1 cellular context compared by ENCODE assay signal in the genomic region with DNA sequence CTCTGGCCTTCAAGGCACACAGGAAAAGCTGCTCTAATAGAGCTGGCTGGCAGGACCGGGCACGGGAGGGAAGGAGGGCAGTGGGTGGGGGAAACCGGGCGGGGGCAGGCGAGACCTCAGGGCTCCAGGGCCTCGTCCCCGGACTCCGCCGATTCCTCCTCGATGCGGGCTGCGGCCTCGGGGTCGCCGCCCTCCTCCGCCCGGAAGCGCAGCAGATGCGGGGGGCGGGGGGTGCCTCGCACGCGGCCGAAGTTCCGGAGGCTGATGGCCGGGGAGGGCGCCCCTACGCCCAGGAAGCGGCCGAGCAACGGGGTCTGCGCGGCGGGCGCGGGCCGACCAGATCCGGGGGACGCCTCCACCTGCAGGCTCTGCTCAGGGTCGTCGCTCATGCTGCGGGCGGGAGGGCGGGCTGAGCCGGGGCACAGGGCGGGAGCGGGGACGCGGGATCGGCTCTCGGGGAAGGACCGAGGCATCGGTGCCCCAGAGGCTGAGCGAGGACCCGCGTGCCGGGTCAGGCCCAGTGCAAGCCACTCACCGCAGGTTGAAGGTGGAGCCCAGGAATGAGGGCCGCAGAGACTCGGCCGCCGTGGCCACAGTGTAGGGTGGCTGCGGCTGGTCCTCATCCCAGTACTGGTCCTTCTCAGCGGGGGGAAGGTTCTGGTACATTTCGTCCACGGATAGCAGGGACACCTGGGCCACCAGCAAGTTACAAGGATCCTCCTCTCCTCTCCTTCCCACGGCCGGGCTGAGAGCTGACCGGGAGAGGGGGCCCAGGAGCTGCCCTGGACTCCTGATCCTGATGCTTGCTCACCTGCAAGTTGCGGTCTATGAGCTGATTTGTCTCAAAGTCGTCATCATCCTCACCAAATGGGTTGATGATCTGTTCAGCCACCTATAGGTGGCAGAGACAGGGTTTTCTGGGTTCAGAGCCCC.
TF ChIP-seq lines count a peak whose summit lies in the region.

No MANE protein-coding gene starts in this region.

TF ChIP-seq in HepG2, 621 proteins besides CTCF, POLR2A, EP300 and RAD21 (continued from another document and continues in another):
- 0 out of 2 replicates have a peak, but pooled peaks have one; percentile 82 for TF ChIP-seq ZNF253 (CRISPR knock-in tag; IDR thresholded peaks at IDR 0.05; ENCODE audit: borderline replicate concordance)
- TF ChIP-seq U2AF1 (optimal IDR thresholded peaks at IDR 0.05; ENCODE audit: low read depth, low read length), result no peak
- peak; percentile 87 for TF ChIP-seq KDM5B (CRISPR knock-in tag; IDR thresholded peaks at IDR 0.05; ENCODE audit: borderline replicate concordance)
- TF ChIP-seq SALL1 (CRISPR knock-in tag; IDR thresholded peaks at IDR 0.05), result peak; percentile 59
- TF ChIP-seq, protein P1, sequence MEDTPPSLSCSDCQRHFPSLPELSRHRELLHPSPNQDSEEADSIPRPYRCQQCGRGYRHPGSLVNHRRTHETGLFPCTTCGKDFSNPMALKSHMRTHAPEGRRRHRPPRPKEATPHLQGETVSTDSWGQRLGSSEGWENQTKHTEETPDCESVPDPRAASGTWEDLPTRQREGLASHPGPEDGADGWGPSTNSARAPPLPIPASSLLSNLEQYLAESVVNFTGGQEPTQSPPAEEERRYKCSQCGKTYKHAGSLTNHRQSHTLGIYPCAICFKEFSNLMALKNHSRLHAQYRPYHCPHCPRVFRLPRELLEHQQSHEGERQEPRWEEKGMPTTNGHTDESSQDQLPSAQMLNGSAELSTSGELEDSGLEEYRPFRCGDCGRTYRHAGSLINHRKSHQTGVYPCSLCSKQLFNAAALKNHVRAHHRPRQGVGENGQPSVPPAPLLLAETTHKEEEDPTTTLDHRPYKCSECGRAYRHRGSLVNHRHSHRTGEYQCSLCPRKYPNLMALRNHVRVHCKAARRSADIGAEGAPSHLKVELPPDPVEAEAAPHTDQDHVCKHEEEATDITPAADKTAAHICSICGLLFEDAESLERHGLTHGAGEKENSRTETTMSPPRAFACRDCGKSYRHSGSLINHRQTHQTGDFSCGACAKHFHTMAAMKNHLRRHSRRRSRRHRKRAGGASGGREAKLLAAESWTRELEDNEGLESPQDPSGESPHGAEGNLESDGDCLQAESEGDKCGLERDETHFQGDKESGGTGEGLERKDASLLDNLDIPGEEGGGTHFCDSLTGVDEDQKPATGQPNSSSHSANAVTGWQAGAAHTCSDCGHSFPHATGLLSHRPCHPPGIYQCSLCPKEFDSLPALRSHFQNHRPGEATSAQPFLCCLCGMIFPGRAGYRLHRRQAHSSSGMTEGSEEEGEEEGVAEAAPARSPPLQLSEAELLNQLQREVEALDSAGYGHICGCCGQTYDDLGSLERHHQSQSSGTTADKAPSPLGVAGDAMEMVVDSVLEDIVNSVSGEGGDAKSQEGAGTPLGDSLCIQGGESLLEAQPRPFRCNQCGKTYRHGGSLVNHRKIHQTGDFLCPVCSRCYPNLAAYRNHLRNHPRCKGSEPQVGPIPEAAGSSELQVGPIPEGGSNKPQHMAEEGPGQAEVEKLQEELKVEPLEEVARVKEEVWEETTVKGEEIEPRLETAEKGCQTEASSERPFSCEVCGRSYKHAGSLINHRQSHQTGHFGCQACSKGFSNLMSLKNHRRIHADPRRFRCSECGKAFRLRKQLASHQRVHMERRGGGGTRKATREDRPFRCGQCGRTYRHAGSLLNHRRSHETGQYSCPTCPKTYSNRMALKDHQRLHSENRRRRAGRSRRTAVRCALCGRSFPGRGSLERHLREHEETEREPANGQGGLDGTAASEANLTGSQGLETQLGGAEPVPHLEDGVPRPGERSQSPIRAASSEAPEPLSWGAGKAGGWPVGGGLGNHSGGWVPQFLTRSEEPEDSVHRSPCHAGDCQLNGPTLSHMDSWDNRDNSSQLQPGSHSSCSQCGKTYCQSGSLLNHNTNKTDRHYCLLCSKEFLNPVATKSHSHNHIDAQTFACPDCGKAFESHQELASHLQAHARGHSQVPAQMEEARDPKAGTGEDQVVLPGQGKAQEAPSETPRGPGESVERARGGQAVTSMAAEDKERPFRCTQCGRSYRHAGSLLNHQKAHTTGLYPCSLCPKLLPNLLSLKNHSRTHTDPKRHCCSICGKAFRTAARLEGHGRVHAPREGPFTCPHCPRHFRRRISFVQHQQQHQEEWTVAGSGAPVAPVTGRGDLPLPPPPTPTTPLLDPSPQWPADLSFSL (CRISPR knock-in tag; IDR thresholded peaks at IDR 0.05), result 0 out of 2 replicates have a peak, but pooled peaks have one; percentile 14
- no peak for TF ChIP-seq ZNF232 (CRISPR knock-in tag; IDR thresholded peaks at IDR 0.05; ENCODE audit: borderline replicate concordance)
- TF ChIP-seq GABPB1 (CRISPR knock-in tag; IDR thresholded peaks at IDR 0.05), result peak; percentile 91
- TF ChIP-seq ZNF678 (CRISPR knock-in tag; IDR thresholded peaks at IDR 0.05), result 0 out of 2 replicates have a peak, but pooled peaks have one; percentile 49
- no peak for TF ChIP-seq CEBPB (IDR thresholded peaks at IDR 0.05; ENCODE audit: borderline replicate concordance, low read depth, low read length)
- TF ChIP-seq ZNF383 (CRISPR knock-in tag; IDR thresholded peaks at IDR 0.05; ENCODE audit: borderline replicate concordance), result 0 out of 2 replicates have a peak, but pooled peaks have one; percentile 58
- no peak for TF ChIP-seq POLR2AphosphoS2 (IDR thresholded peaks at IDR 0.05; ENCODE audit: low read depth, low read length)
- peak; percentile 2; the same call in 1 of the 2 replicates for TF ChIP-seq ZNF337 (CRISPR knock-in tag; IDR thresholded peaks at IDR 0.05; ENCODE audit: borderline replicate concordance, low read depth)
- peak; percentile 63 for TF ChIP-seq SAP130 (CRISPR knock-in tag; IDR thresholded peaks at IDR 0.05; ENCODE audit: low read depth)
- TF ChIP-seq, protein P2, sequence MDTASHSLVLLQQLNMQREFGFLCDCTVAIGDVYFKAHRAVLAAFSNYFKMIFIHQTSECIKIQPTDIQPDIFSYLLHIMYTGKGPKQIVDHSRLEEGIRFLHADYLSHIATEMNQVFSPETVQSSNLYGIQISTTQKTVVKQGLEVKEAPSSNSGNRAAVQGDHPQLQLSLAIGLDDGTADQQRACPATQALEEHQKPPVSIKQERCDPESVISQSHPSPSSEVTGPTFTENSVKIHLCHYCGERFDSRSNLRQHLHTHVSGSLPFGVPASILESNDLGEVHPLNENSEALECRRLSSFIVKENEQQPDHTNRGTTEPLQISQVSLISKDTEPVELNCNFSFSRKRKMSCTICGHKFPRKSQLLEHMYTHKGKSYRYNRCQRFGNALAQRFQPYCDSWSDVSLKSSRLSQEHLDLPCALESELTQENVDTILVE (CRISPR knock-in tag; IDR thresholded peaks at IDR 0.05), result peak; percentile 17; the same call in 1 of the 2 replicates
- 0 out of 2 replicates have a peak, but pooled peaks have one; percentile 25 for TF ChIP-seq AHR (CRISPR knock-in tag; IDR thresholded peaks at IDR 0.05)
- TF ChIP-seq ZNF263 (CRISPR knock-in tag; IDR thresholded peaks at IDR 0.05), result 0 out of 2 replicates have a peak, but pooled peaks have one; percentile 9
- TF ChIP-seq ZNF891 (CRISPR knock-in tag; IDR thresholded peaks at IDR 0.05), result 0 out of 2 replicates have a peak, but pooled peaks have one; percentile 44
- TF ChIP-seq FOSL2 (CRISPR knock-in tag; IDR thresholded peaks at IDR 0.05), result 0 out of 2 replicates have a peak, but pooled peaks have one; percentile 11
- peak; percentile 27; the same call in 1 of the 2 replicates for TF ChIP-seq REPIN1 (CRISPR knock-in tag; IDR thresholded peaks at IDR 0.05; ENCODE audit: borderline replicate concordance, low read depth)
- 0 out of 2 replicates have a peak, but pooled peaks have one; percentile 47 for TF ChIP-seq KMT2B (CRISPR knock-in tag; IDR thresholded peaks at IDR 0.05)
- TF ChIP-seq, protein P3, sequence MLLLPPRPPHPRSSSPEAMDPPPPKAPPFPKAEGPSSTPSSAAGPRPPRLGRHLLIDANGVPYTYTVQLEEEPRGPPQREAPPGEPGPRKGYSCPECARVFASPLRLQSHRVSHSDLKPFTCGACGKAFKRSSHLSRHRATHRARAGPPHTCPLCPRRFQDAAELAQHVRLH (CRISPR knock-in tag; IDR thresholded peaks at IDR 0.05; ENCODE audit: borderline replicate concordance, low read depth), result peak; percentile 76; the same call in 1 of the 2 replicates
- no peak for TF ChIP-seq SMAD1 (CRISPR knock-in tag; IDR thresholded peaks at IDR 0.05; ENCODE audit: borderline replicate concordance, low read depth)
- TF ChIP-seq ZSCAN25 (CRISPR knock-in tag; IDR thresholded peaks at IDR 0.05), result peak; percentile 34; the same call in 1 of the 2 replicates
- TF ChIP-seq, protein P4, sequence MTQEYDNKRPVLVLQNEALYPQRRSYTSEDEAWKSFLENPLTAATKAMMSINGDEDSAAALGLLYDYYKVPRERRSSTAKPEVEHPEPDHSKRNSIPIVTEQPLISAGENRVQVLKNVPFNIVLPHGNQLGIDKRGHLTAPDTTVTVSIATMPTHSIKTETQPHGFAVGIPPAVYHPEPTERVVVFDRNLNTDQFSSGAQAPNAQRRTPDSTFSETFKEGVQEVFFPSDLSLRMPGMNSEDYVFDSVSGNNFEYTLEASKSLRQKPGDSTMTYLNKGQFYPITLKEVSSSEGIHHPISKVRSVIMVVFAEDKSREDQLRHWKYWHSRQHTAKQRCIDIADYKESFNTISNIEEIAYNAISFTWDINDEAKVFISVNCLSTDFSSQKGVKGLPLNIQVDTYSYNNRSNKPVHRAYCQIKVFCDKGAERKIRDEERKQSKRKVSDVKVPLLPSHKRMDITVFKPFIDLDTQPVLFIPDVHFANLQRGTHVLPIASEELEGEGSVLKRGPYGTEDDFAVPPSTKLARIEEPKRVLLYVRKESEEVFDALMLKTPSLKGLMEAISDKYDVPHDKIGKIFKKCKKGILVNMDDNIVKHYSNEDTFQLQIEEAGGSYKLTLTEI (CRISPR knock-in tag; conservative IDR thresholded peaks at IDR 0.05), result no peak
- TF ChIP-seq, protein P5, sequence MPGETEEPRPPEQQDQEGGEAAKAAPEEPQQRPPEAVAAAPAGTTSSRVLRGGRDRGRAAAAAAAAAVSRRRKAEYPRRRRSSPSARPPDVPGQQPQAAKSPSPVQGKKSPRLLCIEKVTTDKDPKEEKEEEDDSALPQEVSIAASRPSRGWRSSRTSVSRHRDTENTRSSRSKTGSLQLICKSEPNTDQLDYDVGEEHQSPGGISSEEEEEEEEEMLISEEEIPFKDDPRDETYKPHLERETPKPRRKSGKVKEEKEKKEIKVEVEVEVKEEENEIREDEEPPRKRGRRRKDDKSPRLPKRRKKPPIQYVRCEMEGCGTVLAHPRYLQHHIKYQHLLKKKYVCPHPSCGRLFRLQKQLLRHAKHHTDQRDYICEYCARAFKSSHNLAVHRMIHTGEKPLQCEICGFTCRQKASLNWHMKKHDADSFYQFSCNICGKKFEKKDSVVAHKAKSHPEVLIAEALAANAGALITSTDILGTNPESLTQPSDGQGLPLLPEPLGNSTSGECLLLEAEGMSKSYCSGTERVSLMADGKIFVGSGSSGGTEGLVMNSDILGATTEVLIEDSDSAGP (CRISPR knock-in tag; IDR thresholded peaks at IDR 0.05; ENCODE audit: borderline replicate concordance), result peak; percentile 70
- peak; percentile 30; the same call in 1 of the 2 replicates for TF ChIP-seq ZBTB21 (CRISPR knock-in tag; IDR thresholded peaks at IDR 0.05)
- TF ChIP-seq ZNF468 (CRISPR knock-in tag; IDR thresholded peaks at IDR 0.05), result no peak
- peak; percentile 84 for TF ChIP-seq ZNF225 (CRISPR knock-in tag; IDR thresholded peaks at IDR 0.05)
- TF ChIP-seq GATA4 (IDR thresholded peaks at IDR 0.05; ENCODE audit: borderline replicate concordance, low read depth), result peak; percentile 40; the same call in 1 of the 2 replicates
- TF ChIP-seq, protein P6, sequence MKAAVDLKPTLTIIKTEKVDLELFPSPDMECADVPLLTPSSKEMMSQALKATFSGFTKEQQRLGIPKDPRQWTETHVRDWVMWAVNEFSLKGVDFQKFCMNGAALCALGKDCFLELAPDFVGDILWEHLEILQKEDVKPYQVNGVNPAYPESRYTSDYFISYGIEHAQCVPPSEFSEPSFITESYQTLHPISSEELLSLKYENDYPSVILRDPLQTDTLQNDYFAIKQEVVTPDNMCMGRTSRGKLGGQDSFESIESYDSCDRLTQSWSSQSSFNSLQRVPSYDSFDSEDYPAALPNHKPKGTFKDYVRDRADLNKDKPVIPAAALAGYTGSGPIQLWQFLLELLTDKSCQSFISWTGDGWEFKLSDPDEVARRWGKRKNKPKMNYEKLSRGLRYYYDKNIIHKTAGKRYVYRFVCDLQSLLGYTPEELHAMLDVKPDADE (CRISPR knock-in tag; IDR thresholded peaks at IDR 0.05), result no peak
- peak; percentile 85 for TF ChIP-seq ZBTB7B (CRISPR knock-in tag; IDR thresholded peaks at IDR 0.05)
- TF ChIP-seq, protein P7, sequence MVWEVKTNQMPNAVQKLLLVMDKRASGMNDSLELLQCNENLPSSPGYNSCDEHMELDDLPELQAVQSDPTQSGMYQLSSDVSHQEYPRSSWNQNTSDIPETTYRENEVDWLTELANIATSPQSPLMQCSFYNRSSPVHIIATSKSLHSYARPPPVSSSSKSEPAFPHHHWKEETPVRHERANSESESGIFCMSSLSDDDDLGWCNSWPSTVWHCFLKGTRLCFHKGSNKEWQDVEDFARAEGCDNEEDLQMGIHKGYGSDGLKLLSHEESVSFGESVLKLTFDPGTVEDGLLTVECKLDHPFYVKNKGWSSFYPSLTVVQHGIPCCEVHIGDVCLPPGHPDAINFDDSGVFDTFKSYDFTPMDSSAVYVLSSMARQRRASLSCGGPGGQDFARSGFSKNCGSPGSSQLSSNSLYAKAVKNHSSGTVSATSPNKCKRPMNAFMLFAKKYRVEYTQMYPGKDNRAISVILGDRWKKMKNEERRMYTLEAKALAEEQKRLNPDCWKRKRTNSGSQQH (CRISPR knock-in tag; IDR thresholded peaks at IDR 0.05; ENCODE audit: low read depth), result 0 out of 2 replicates have a peak, but pooled peaks have one; percentile 22
- TF ChIP-seq, protein P8, sequence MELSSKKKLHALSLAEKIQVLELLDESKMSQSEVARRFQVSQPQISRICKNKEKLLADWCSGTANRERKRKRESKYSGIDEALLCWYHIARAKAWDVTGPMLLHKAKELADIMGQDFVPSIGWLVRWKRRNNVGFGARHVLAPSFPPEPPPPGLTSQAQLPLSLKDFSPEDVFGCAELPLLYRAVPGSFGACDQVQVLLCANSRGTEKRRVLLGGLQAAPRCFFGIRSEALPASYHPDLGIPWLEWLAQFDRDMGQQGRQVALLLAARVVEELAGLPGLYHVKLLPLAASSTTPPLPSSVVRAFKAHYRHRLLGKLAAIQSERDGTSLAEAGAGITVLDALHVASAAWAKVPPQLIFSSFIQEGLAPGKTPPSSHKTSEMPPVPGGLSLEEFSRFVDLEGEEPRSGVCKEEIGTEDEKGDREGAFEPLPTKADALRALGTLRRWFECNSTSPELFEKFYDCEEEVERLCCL (CRISPR knock-in tag; IDR thresholded peaks at IDR 0.05; ENCODE audit: borderline replicate concordance), result peak; percentile 68; the same call in 1 of the 2 replicates
- TF ChIP-seq TCF7 (IDR thresholded peaks at IDR 0.05; ENCODE audit: low read depth), result no peak
- TF ChIP-seq MTF2 (CRISPR knock-in tag; IDR thresholded peaks at IDR 0.05; ENCODE audit: borderline replicate concordance), result no peak
- TF ChIP-seq ZFP37 (CRISPR knock-in tag; IDR thresholded peaks at IDR 0.05; ENCODE audit: borderline replicate concordance), result 0 out of 2 replicates have a peak, but pooled peaks have one; percentile 67
- TF ChIP-seq, protein P9, sequence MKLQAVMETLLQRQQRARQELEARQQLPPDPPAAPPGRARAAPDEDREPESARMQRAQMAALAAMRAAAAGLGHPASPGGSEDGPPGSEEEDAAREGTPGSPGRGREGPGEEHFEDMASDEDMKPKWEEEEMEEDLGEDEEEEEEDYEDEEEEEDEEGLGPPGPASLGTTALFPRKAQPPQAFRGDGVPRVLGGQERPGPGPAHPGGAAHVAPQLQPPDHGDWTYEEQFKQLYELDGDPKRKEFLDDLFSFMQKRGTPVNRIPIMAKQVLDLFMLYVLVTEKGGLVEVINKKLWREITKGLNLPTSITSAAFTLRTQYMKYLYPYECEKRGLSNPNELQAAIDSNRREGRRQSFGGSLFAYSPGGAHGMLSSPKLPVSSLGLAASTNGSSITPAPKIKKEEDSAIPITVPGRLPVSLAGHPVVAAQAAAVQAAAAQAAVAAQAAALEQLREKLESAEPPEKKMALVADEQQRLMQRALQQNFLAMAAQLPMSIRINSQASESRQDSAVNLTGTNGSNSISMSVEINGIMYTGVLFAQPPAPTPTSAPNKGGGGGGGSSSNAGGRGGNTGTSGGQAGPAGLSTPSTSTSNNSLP (IDR thresholded peaks at IDR 0.05; ENCODE audit: low read depth, low read length), result no peak
